29 cellular contexts compared by ENCODE assay signal in the genomic region with DNA sequence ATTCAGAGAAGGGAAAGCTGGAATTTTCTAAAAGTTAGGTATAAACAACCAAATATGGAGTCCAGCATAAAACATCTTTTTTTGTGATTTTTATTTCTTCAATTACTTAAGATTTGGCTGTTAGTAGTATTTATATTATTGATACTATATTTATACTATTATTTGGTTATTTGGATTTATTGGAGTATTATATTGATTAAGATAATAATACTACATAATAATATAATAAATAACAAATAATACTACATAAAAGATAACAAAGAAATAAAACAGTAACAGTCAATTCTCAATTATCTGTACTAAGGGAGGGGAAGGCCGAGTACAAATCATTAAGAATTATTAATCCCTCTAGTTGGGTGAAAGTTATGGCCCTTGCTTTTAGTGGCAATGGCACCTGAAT.
"Had no signal": no experiment of that assay in that cellular context is flagged by ENCODE, and none has a peak within 500 bp of the region (broad histone marks: within the 10 kb centered on the region; RNA-seq: fewer than 3 reads in every experiment).

No MANE protein-coding gene starts in this region.

- H3K27ac ChIP-seq: KMS-11, SJSA1 had no signal

- H3K9ac ChIP-seq: KMS-11, SK-N-SH had no signal

- H3K4me3 ChIP-seq: SJSA1 had no signal

- H3K36me3 ChIP-seq: SJSA1 had no signal

- DNase-seq: activated B cell treated with CpG ODN at 0.5 μM for 24 hours; activated CD4-positive, alpha-beta memory T cell treated with anti-CD3 and anti-CD28 coated beads, Interleukin-2, amount 10 ng/mL, durations not matched to agents 7 days and 5 days; activated CD4-positive, alpha-beta T cell treated with anti-CD3 and anti-CD28 coated beads for 4 hours; activated CD4-positive, CD25-positive, alpha-beta regulatory T cell treated with anti-CD3 and anti-CD28 coated beads, Interleukin-2, amount 50 U/mL, for 72 hours; activated CD8-positive, alpha-beta memory T cell treated with anti-CD3 and anti-CD28 coated beads for 24 hours; activated CD8-positive, alpha-beta memory T cell treated with anti-CD3 and anti-CD28 coated beads, Interleukin-2, amount 10 ng/mL, durations not matched to agents 7 days and 5 days; activated CD8-positive, alpha-beta memory T cell treated with anti-CD3 and anti-CD28 coated beads, Interleukin-2, amount 50 U/mL, for 48 hours; activated effector memory CD4-positive, alpha-beta T cell treated with Interleukin-2 at 50 U/mL for 16 hours; activated naive CD4-positive, alpha-beta T cell treated with anti-CD3 and anti-CD28 coated beads, Interleukin-2, amount 10 ng/mL, durations not matched to agents 7 days and 5 days; activated naive CD8-positive, alpha-beta T cell treated with anti-CD3 and anti-CD28 coated beads, Interleukin-2, amount 50 U/mL, for 24 hours; activated T-cell treated with anti-CD3 and anti-CD28 coated beads, Interleukin-2, amount 50 U/mL, for 48 hours; anterior cingulate cortex; caudate nucleus; MM.1S; MV-4-11; NCI-H1092; NCI-H1436 treated with DMSO at 0.1 percent for 48 hours; NCI-H1694 treated with DMSO at 0.1 percent for 48 hours; NCI-H2029; NCI-H345; NCI-H526; NCI-H748 treated with DMSO at 0.1 percent for 48 hours; NK-92 treated with Interleukin-12 subunit alpha and Interleukin-12 subunit beta, amount 100 ng/mL, for 24 hours; OCI-M1; SHP77 treated with DMSO at 0.1 percent for 48 hours; SK-N-SH had no signal

- H3K4me2 ChIP-seq: KMS-11, SK-N-SH had no signal

- FAIRE-seq: bronchial epithelial cell had no signal

- H3K9me3 ChIP-seq: SJSA1, SK-N-SH had no signal

- ATAC-seq: activated CD8-positive, alpha-beta memory T cell treated with anti-CD3 and anti-CD28 coated beads, Interleukin-2, amount 10 ng/mL, durations not matched to agents 7 days and 5 days; activated naive CD8-positive, alpha-beta T cell treated with anti-CD3 and anti-CD28 coated beads, Interleukin-2, amount 50 U/mL, for 24 hours had no signal
